In genomic region chr15:52651868-52652267, GRCh38 we compare ENCODE assay signal across 8 cellular contexts. TPM values are rescaled to one million over a fixed set of nuclear protein-coding genes. Genes with fewer than 3 reads are reported as not detected.
A peak's percentile ranks its signal among the peaks of the same experiment; 100 is the strongest.
DNase-seq lines count a peak whose midpoint lies in the region; ATAC-seq and TF ChIP-seq lines count a peak whose summit lies in the region.

No MANE protein-coding gene starts in this region.

- TF ChIP-seq CTCF in dorsolateral prefrontal cortex (IDR thresholded peaks at IDR 0.05 in 54 of 56, conservative IDR thresholded peaks at IDR 0.05 in 2 of 56; ENCODE audit: low read depth in 1 of 56, partially characterized antibody in 56 of 56), result peak in 4 of 56 donors; percentile 12 to 30 (median 18)

- CTCF ChIA-PET in HEK293T (lab: Yijun Ruan, JAX), result interaction anchor here (1.1 kb wide), 1 partner anchor 10 kb away, joined by 3 read pairs; no protein-coding TSS in a partner anchor

- POLR2A ChIA-PET in HEK293T (lab: Yijun Ruan, JAX), result interaction anchor here (1.3 kb wide), 1 partner anchor 22 kb away, joined by 5 read pairs; no protein-coding TSS in a partner anchor

- peak overlapping the region; percentile 6 to 67 (median 46) for H3K4me3 ChIP-seq in dorsolateral prefrontal cortex

- peak; percentile 88 for DNase-seq in DMS 273 treated with DMSO at 0.1 percent for 48 hours (lab: John Stamatoyannopoulos, UW)
- DNase-seq in HEK293T (ENCODE audit: extremely low spot score), result peak; percentile 67
- peak; percentile 46 for DNase-seq in NCI-H146 treated with DMSO at 0.1 percent for 48 hours (lab: John Stamatoyannopoulos, UW; ENCODE audit: unreplicated experiment)
- DNase-seq in activated CD4-positive, CD25-positive, alpha-beta regulatory T cell treated with anti-CD3 and anti-CD28 coated beads, Interleukin-2, amount 50 U/mL, for 16 hours (ENCODE audit: low read depth, low spot score), result peak; percentile 1
- peak in 9 of 10 donors; percentile 53 to 78 (median 68) for DNase-seq in dorsolateral prefrontal cortex
- peak; percentile 71 for DNase-seq in left lobe of liver (ENCODE audit: low spot score)
- DNase-seq in stimulated activated CD4-positive, alpha-beta T cell treated with anti-CD3 and anti-CD28 coated beads, Interleukin-4, amount 100 ng/mL, for 1 hour, result peak; percentile 13
- DNase-seq in NOMO-1 treated with dmso at 0.1 percent for 144 hours (lab: John Stamatoyannopoulos, UW; ENCODE audit: unreplicated experiment), result no peak

- H3K27ac ChIP-seq in dorsolateral prefrontal cortex, result peak overlapping the region in 58 of 59 donors; percentile 8 to 90 (median 69)

- peak; percentile 98 for ATAC-seq in left lobe of liver

- no peaks in the 10 kb centered on the region for H3K27me3 ChIP-seq in dorsolateral prefrontal cortex

- intact Hi-C loops in dorsolateral prefrontal cortex (cut with DNase I), result loop anchor here in 1 of 2 donors (2.0 kb wide), 1 partner anchor 27 kb away; the partner anchor contains the start of gene ATOSA

TF ChIP-seq in HEK293T, 16 proteins besides CTCF, POLR2A, EP300 and RAD21:
- no peak for TF ChIP-seq SP1 (IDR thresholded peaks at IDR 0.05)
- no peak for TF ChIP-seq FOXK2 (IDR thresholded peaks at IDR 0.05)
- TF ChIP-seq BHLHE40 (IDR thresholded peaks at IDR 0.05; ENCODE audit: borderline replicate concordance), result no peak
- no peak for TF ChIP-seq CTBP1 (IDR thresholded peaks at IDR 0.05; ENCODE audit: borderline replicate concordance)
- TF ChIP-seq NFRKB (IDR thresholded peaks at IDR 0.05), result no peak
- no peak for TF ChIP-seq SUZ12 (IDR thresholded peaks at IDR 0.05)
- no peak for TF ChIP-seq HDGF (IDR thresholded peaks at IDR 0.05; ENCODE audit: borderline replicate concordance)
- no peak for TF ChIP-seq ARNT (IDR thresholded peaks at IDR 0.05)
- no peak for TF ChIP-seq ELF4 (IDR thresholded peaks at IDR 0.05)
- no peak for TF ChIP-seq FOXM1 (IDR thresholded peaks at IDR 0.05; ENCODE audit: borderline replicate concordance)
- no peak for TF ChIP-seq ZNF384 (IDR thresholded peaks at IDR 0.05)
- TF ChIP-seq FOXA1 (IDR thresholded peaks at IDR 0.05), result no peak
- no peak for TF ChIP-seq LEF1 (IDR thresholded peaks at IDR 0.05; ENCODE audit: borderline replicate concordance)
- TF ChIP-seq PKNOX1 (IDR thresholded peaks at IDR 0.05), result no peak
- TF ChIP-seq TARDBP (IDR thresholded peaks at IDR 0.05), result no peak

RNA-seq across cellular contexts. Expression of gene ATOSA, which starts 27.3 kb away (rescaled TPM):
- total RNA-seq in dorsolateral prefrontal cortex, result 10 to 100 TPM; 34.8 to 88.4 (median 52.9) TPM
- total RNA-seq in left lobe of liver, result 29.0 TPM
